Comparison of ENCODE assay signal across 1 cellular context in genomic region chr17:44218344-44219125, GRCh38.
TF ChIP-seq lines count a peak whose summit lies in the region.

No MANE protein-coding gene starts in this region.

TF ChIP-seq in HepG2, 621 proteins besides CTCF, POLR2A, EP300 and RAD21 (continues in another document):
- TF ChIP-seq EED (CRISPR knock-in tag; IDR thresholded peaks at IDR 0.05) (no peak), HOXA7 (CRISPR knock-in tag; IDR thresholded peaks at IDR 0.05) (no peak), FOXA1 (IDR thresholded peaks at IDR 0.05) (no peak), FOXA1 (CRISPR knock-in tag; IDR thresholded peaks at IDR 0.05) (no peak), THYN1 (CRISPR knock-in tag; IDR thresholded peaks at IDR 0.05; ENCODE audit: borderline replicate concordance, low read depth) (no peak), ZNF33A (CRISPR knock-in tag; IDR thresholded peaks at IDR 0.05; ENCODE audit: borderline replicate concordance) (no peak), MATR3 (CRISPR knock-in tag; IDR thresholded peaks at IDR 0.05) (no peak), SOX13 (IDR thresholded peaks at IDR 0.05) (0 out of 2 replicates have a peak, but pooled peaks have one; percentile 17), SOX13 (CRISPR knock-in tag; conservative IDR thresholded peaks at IDR 0.05 in 1 of 2, IDR thresholded peaks at IDR 0.05 in 1 of 2) (no peak), ZMAT5 (CRISPR knock-in tag; IDR thresholded peaks at IDR 0.05; ENCODE audit: borderline replicate concordance, low read depth) (no peak), ZBTB44 (CRISPR knock-in tag; IDR thresholded peaks at IDR 0.05) (no peak), ZNF256 (CRISPR knock-in tag; conservative IDR thresholded peaks at IDR 0.05) (no peak), ZNF691 (CRISPR knock-in tag; IDR thresholded peaks at IDR 0.05; ENCODE audit: borderline replicate concordance, low read depth) (no peak), MAX (IDR thresholded peaks at IDR 0.05) (peak; percentile 88), PRPF4 (IDR thresholded peaks at IDR 0.05; ENCODE audit: low read depth, low read length, poor library complexity, severe bottlenecking) (no peak), ZEB1 (IDR thresholded peaks at IDR 0.05; ENCODE audit: insufficient replicate concordance, low read depth) (no peak), ZNF773 (CRISPR knock-in tag; IDR thresholded peaks at IDR 0.05; ENCODE audit: borderline replicate concordance) (no peak), ZNF792 (CRISPR knock-in tag; IDR thresholded peaks at IDR 0.05) (no peak), ZNF629 (CRISPR knock-in tag; conservative IDR thresholded peaks at IDR 0.05) (no peak), ATF6 (CRISPR knock-in tag; conservative IDR thresholded peaks at IDR 0.05) (no peak), ZNF18 (CRISPR knock-in tag; IDR thresholded peaks at IDR 0.05; ENCODE audit: insufficient replicate concordance) (no peak), RFX1 (IDR thresholded peaks at IDR 0.05) (no peak), KLF11 (CRISPR knock-in tag; IDR thresholded peaks at IDR 0.05) (no peak), GATAD1 (CRISPR knock-in tag; IDR thresholded peaks at IDR 0.05) (no peak), GATA4 (IDR thresholded peaks at IDR 0.05; ENCODE audit: borderline replicate concordance, low read depth) (no peak), ZNF275 (CRISPR knock-in tag; IDR thresholded peaks at IDR 0.05; ENCODE audit: borderline replicate concordance) (no peak), ZNF709 (CRISPR knock-in tag; IDR thresholded peaks at IDR 0.05) (no peak; the same call in 1 of the 2 replicates), ZNF513 (CRISPR knock-in tag; conservative IDR thresholded peaks at IDR 0.05) (no peak), SNAI1 (CRISPR knock-in tag; IDR thresholded peaks at IDR 0.05; ENCODE audit: borderline replicate concordance) (no peak), IKZF1 (IDR thresholded peaks at IDR 0.05) (no peak), SKI (IDR thresholded peaks at IDR 0.05; ENCODE audit: partially characterized antibody) (no peak), SNAPC4 (CRISPR knock-in tag; IDR thresholded peaks at IDR 0.05) (no peak), ZNF282 (IDR thresholded peaks at IDR 0.05; ENCODE audit: partially characterized antibody) (no peak), ZNF607 (CRISPR knock-in tag; IDR thresholded peaks at IDR 0.05; ENCODE audit: borderline replicate concordance) (no peak; the same call in 1 of the 2 replicates), ZSCAN21 (CRISPR knock-in tag; IDR thresholded peaks at IDR 0.05; ENCODE audit: borderline replicate concordance) (peak; percentile 37; the same call in 1 of the 2 replicates), MAFF (IDR thresholded peaks at IDR 0.05; ENCODE audit: low read depth, low read length) (no peak), MLLT10 (CRISPR knock-in tag; IDR thresholded peaks at IDR 0.05) (no peak), ESRRA (CRISPR knock-in tag; IDR thresholded peaks at IDR 0.05; ENCODE audit: low read depth) (no peak), ZFY (CRISPR knock-in tag; IDR thresholded peaks at IDR 0.05) (no peak), KAT2B (IDR thresholded peaks at IDR 0.05; ENCODE audit: borderline replicate concordance, low read depth, low read length) (no peak), ZBTB2 (CRISPR knock-in tag; IDR thresholded peaks at IDR 0.05; ENCODE audit: low read depth) (peak; percentile 98), ZNF678 (CRISPR knock-in tag; IDR thresholded peaks at IDR 0.05) (no peak), ZNF549 (CRISPR knock-in tag; IDR thresholded peaks at IDR 0.05) (no peak), ZNF619 (CRISPR knock-in tag; IDR thresholded peaks at IDR 0.05) (no peak), ADNP (CRISPR knock-in tag; IDR thresholded peaks at IDR 0.05) (no peak), LRRFIP1 (CRISPR knock-in tag; conservative IDR thresholded peaks at IDR 0.05) (no peak), ZNF883 (CRISPR knock-in tag; IDR thresholded peaks at IDR 0.05; ENCODE audit: not compliant biosample characterization) (no peak), SMAD3 (CRISPR knock-in tag; IDR thresholded peaks at IDR 0.05) (no peak; the same call in 1 of the 2 replicates), ARNTL (CRISPR knock-in tag; IDR thresholded peaks at IDR 0.05) (peak; percentile 76; the same call in 1 of the 2 replicates)
